Comparison of ENCODE assay signal across 19 cellular contexts in genomic region chr11:116991491-116991890, GRCh38.
DNase-seq lines count a peak whose midpoint lies in the region; ATAC-seq lines count a peak whose summit lies in the region.
"Had no signal": no experiment of that assay in that cellular context is flagged by ENCODE, and none has a peak within 500 bp of the region (broad histone marks: within the 10 kb centered on the region; RNA-seq: fewer than 3 reads in every experiment).

No MANE protein-coding gene starts in this region.

- H3K27ac Mint-ChIP-seq in activated naive CD4-positive, alpha-beta T cell treated with anti-CD3 and anti-CD28 coated beads, Interleukin-2, amount 50 U/mL, for 24 hours: peak overlapping the region; percentile 2
- H3K27ac Mint-ChIP-seq in T-helper 17 cell (peak overlapping the region; percentile 93), memory B cell (peak overlapping the region; percentile 97)

- H3K36me3 Mint-ChIP-seq in activated naive CD4-positive, alpha-beta T cell treated with anti-CD3 and anti-CD28 coated beads, Interleukin-2, amount 50 U/mL, for 24 hours: no peaks in the 10 kb centered on the region
- peaks cover 2% of the 10 kb centered on the region for H3K36me3 Mint-ChIP-seq in T-helper 17 cell (ENCODE audit: low read depth)
- no peaks in the 10 kb centered on the region for H3K36me3 Mint-ChIP-seq in memory B cell

- H3K9me3 ChIP-seq in T-helper 17 cell (ENCODE audit: control insufficient read depth, low read length, poor library complexity, severe bottlenecking): no peaks in the 10 kb centered on the region
- H3K9me3 ChIP-seq: BLaER1, Peyer's patch, SJSA1 had no signal

- no peaks in the 10 kb centered on the region for H3K9me3 Mint-ChIP-seq in activated naive CD4-positive, alpha-beta T cell treated with anti-CD3 and anti-CD28 coated beads, Interleukin-2, amount 50 U/mL, for 24 hours
- no peaks in the 10 kb centered on the region for H3K9me3 Mint-ChIP-seq in memory B cell
- H3K9me3 Mint-ChIP-seq: H9 had no signal

- H3K27me3 Mint-ChIP-seq in activated naive CD4-positive, alpha-beta T cell treated with anti-CD3 and anti-CD28 coated beads, Interleukin-2, amount 50 U/mL, for 24 hours: no peaks in the 10 kb centered on the region
- H3K27me3 Mint-ChIP-seq in T-helper 17 cell: no peaks in the 10 kb centered on the region
- H3K27me3 Mint-ChIP-seq in memory B cell: no peaks in the 10 kb centered on the region

- no peak overlapping the region for H3K4me3 Mint-ChIP-seq in activated naive CD4-positive, alpha-beta T cell treated with anti-CD3 and anti-CD28 coated beads, Interleukin-2, amount 50 U/mL, for 24 hours
- H3K4me3 Mint-ChIP-seq in T-helper 17 cell (peak overlapping the region; percentile 26), memory B cell (no peak overlapping the region)
- H3K4me3 Mint-ChIP-seq: H9 had no signal

- peaks cover 75% of the 10 kb centered on the region for H3K4me1 Mint-ChIP-seq in activated naive CD4-positive, alpha-beta T cell treated with anti-CD3 and anti-CD28 coated beads, Interleukin-2, amount 50 U/mL, for 24 hours
- H3K4me1 Mint-ChIP-seq in T-helper 17 cell: peaks cover 64% of the 10 kb centered on the region
- peaks cover 49% of the 10 kb centered on the region for H3K4me1 Mint-ChIP-seq in memory B cell

- DNase-seq in activated naive CD4-positive, alpha-beta T cell treated with anti-CD3 and anti-CD28 coated beads, Interleukin-2, amount 50 U/mL, for 16 hours: no peak
- DNase-seq in T-helper 17 cell (no peak), memory B cell (ENCODE audit: low spot score in 2 of 2) (no peak), anterior cingulate cortex (lab: John Stamatoyannopoulos, UW) (no peak), NCI-H2196 (lab: John Stamatoyannopoulos, UW; ENCODE audit: unreplicated experiment) (no peak)
- DNase-seq: COR-L47, DMS 273 treated with DMSO at 0.1 percent for 48 hours, DND-41, H9, NCI-H1105, NCI-H2081, NCI-H2171 treated with DMSO at 0.1 percent for 48 hours, NCI-H446 treated with DMSO at 0.1 percent for 48 hours, NCI-H69, Peyer's patch had no signal

- no peak for ATAC-seq in T-helper 17 cell
- ATAC-seq in memory B cell (ENCODE audit: low read depth): no peak
- no peak for ATAC-seq in HG02623 (IDR thresholded peaks at IDR 0.05; ENCODE audit: unreplicated experiment)

Comparison
In these comparisons a context has a peak if more than half of its experiments do, and no peak if none do; other contexts are left out.
1. H3K27ac Mint-ChIP-seq: peak in every context shown above with its lines; median percentile 97 in memory B cell; 93 in T-helper 17 cell; 2 in activated naive CD4-positive, alpha-beta T cell treated with anti-CD3 and anti-CD28 coated beads, Interleukin-2, amount 50 U/mL, for 24 hours.